In the genomic region with DNA sequence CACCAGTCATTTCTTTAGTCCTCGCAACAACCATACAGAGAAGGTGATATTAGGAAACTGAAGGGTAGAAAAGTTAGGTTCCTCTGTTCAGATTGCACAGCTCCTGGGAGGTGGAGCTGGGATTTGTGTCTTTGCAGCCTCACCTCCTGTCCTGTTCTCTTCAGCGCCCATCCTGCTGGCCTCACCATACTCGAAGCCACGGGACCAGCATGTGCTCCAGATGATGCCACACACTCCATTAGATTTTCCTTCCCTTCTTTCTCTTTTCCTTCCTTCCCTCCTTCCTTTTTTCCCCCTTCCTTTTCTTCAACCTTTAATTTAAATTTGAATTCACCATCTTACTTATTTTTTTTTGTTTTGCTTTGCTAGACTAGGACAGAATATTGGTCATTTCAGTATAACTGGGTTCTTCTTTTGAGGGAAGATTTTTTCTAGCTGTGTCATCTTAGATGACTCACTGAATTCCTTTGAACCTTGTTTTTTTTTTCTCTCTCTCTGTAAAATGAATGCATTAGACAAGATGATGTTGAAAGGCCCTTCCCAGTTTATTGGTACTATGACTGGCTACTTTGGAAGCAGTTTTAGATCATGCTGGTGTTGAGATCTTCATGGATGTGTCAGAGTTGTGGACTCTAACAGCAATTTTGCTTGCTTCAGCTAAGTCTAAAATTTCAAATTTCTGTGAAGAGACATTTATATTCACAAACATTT, we compare ENCODE assay signal across 12 cellular contexts.
DNase-seq lines count a peak whose midpoint lies in the region; ATAC-seq and TF ChIP-seq lines count a peak whose summit lies in the region.
"Had no signal": no experiment of that assay in that cellular context is flagged by ENCODE, and none has a peak within 500 bp of the region (broad histone marks: within the 10 kb centered on the region; RNA-seq: fewer than 3 reads in every experiment).

No MANE protein-coding gene starts in this region.

- POLR2A ChIA-PET in A673 (lab: Charles Lee; ENCODE audit: low non-redundant PET) = no interaction called here

- no peak overlapping the region for H3K4me3 ChIP-seq in A673 (ENCODE audit: low read depth, low read length, poor library complexity, severe bottlenecking)
- H3K4me3 ChIP-seq in hepatocyte = no peak overlapping the region
- H3K4me3 ChIP-seq in heart left ventricle = no peak overlapping the region

- H2AFZ ChIP-seq in hepatocyte = no peak overlapping the region

- TF ChIP-seq CTCF in A673 (conservative IDR thresholded peaks at IDR 0.05; ENCODE audit: low read depth, low read length) (no peak), hepatocyte (IDR thresholded peaks at IDR 0.05; ENCODE audit: poor library complexity) (no peak), heart left ventricle (IDR thresholded peaks at IDR 0.05) (no peak)

- no peaks in the 10 kb centered on the region for H3K9me2 ChIP-seq in hepatocyte (replicated peaks; ENCODE audit: insufficient read depth)

- H3K9me3 ChIP-seq in A673 (ENCODE audit: low read depth, low read length, poor library complexity, severe bottlenecking) = no peaks in the 10 kb centered on the region
- no peaks in the 10 kb centered on the region for H3K9me3 ChIP-seq in hepatocyte (ENCODE audit: low read depth)
- H3K9me3 ChIP-seq in heart left ventricle = no peaks in the 10 kb centered on the region

- no TSS peak for BruUV-seq in A673 (replicated peaks; lab: Mats Ljungman, UMichigan)

- TF ChIP-seq POLR2A in heart left ventricle (IDR thresholded peaks at IDR 0.05) = no peak

- intact Hi-C loops in A673 (cut with micrococcal nuclease; ENCODE audit: unreplicated experiment) (no loop called here), heart left ventricle (cut with DNase I) (no loop called here)

- H3K36me3 ChIP-seq in A673 (ENCODE audit: insufficient read depth, low read length, poor library complexity, severe bottlenecking) (no peaks in the 10 kb centered on the region), hepatocyte (replicated peaks; ENCODE audit: insufficient read depth, low read depth) (no peaks in the 10 kb centered on the region), heart left ventricle (no peaks in the 10 kb centered on the region)

- no peaks in the 10 kb centered on the region for H3K79me2 ChIP-seq in hepatocyte

- CTCF ChIA-PET in A673 (lab: Charles Lee) = no interaction called here

- DNase-seq in A673 (ENCODE audit: low spot score) (peak; percentile 36), HS-27A (ENCODE audit: low read depth) (peak; percentile 84), amniotic stem cell (lab: John Stamatoyannopoulos, UW) (peak; percentile 83), hepatocyte (ENCODE audit: low spot score) (peak; percentile 25), heart left ventricle (no peak), COR-L47 (lab: John Stamatoyannopoulos, UW) (no peak)
- no peak for DNase-seq in activated effector memory CD4-positive, alpha-beta T cell treated with anti-CD3 and anti-CD28 coated beads, Interleukin-2, amount 50 U/mL, for 16 hours
- no peak for DNase-seq in activated CD8-positive, alpha-beta memory T cell treated with anti-CD3 and anti-CD28 coated beads, Interleukin-2, amount 50 U/mL, for 48 hours
- DNase-seq: AML-193; effector memory CD4-positive, alpha-beta T cell; MV-4-11; NCI-H526 had no signal

- H3K27me3 ChIP-seq in A673 (replicated peaks; ENCODE audit: insufficient read depth, low read depth, low read length, poor library complexity) = no peaks in the 10 kb centered on the region
- no peaks in the 10 kb centered on the region for H3K27me3 ChIP-seq in hepatocyte
- H3K27me3 ChIP-seq in heart left ventricle = no peaks in the 10 kb centered on the region

- H3K4me1 ChIP-seq in A673 (ENCODE audit: insufficient read depth, low read length, poor library complexity, severe bottlenecking) (no peaks in the 10 kb centered on the region), hepatocyte (ENCODE audit: insufficient read depth) (no peaks in the 10 kb centered on the region), heart left ventricle (no peaks in the 10 kb centered on the region)

- H3K27ac ChIP-seq in A673 (ENCODE audit: low read depth, low read length, poor library complexity, severe bottlenecking) (no peak overlapping the region), hepatocyte (no peak overlapping the region), heart left ventricle (no peak overlapping the region)

- no peak for ATAC-seq in heart left ventricle

- WGBS in hepatocyte (ENCODE audit: low lambda C conversion rate, missing lambda C conversion rate) = 100% methylated on average over 4 of the region's 4 CpGs
- WGBS in heart left ventricle, 4 donors = 76 to 92% (median 89%) methylated on average over 4 of the region's 4 CpGs

- H3K4me2 ChIP-seq in hepatocyte = no peak overlapping the region

- no peaks in the 10 kb centered on the region for H4K20me1 ChIP-seq in hepatocyte (ENCODE audit: insufficient read depth, poor library complexity, severe bottlenecking)

Comparison
In these comparisons a context has a peak if more than half of its experiments do, and no peak if none do; other contexts are left out.
1. DNase-seq: peak in A673 (single experiment), HS-27A (single experiment), amniotic stem cell (single experiment) and hepatocyte (single experiment); none in activated effector memory CD4-positive, alpha-beta T cell treated with anti-CD3 and anti-CD28 coated beads, Interleukin-2, amount 50 U/mL, for 16 hours (single experiment), heart left ventricle (0 of 5), COR-L47 (single experiment) and activated CD8-positive, alpha-beta memory T cell treated with anti-CD3 and anti-CD28 coated beads, Interleukin-2, amount 50 U/mL, for 48 hours (single experiment).